ENCODE assay signal across 1 cellular context in the genomic region with DNA sequence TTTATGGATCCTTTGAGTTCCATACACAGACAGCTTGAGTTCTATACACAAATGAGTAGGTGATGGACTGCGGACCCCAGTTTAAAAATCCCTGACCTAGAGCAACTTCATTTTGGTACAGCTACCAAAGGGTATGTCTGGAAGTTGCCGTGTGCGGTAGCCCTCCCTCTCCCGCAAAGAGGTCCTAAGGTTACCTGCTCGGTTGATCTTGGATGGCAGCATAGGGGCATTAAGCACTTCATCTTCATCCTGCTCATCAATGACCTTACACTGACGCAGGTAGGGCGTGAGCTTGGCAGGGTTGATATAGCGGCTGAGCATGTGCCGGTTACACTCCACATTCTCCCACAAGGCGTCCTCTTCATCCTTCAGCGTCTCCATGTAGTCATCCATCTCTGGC.
TF ChIP-seq lines count a peak whose summit lies in the region.

No MANE protein-coding gene starts in this region.

TF ChIP-seq in GM23338, 12 proteins besides CTCF, POLR2A, EP300 and RAD21 (continued from another document):
- TF ChIP-seq, protein P1, sequence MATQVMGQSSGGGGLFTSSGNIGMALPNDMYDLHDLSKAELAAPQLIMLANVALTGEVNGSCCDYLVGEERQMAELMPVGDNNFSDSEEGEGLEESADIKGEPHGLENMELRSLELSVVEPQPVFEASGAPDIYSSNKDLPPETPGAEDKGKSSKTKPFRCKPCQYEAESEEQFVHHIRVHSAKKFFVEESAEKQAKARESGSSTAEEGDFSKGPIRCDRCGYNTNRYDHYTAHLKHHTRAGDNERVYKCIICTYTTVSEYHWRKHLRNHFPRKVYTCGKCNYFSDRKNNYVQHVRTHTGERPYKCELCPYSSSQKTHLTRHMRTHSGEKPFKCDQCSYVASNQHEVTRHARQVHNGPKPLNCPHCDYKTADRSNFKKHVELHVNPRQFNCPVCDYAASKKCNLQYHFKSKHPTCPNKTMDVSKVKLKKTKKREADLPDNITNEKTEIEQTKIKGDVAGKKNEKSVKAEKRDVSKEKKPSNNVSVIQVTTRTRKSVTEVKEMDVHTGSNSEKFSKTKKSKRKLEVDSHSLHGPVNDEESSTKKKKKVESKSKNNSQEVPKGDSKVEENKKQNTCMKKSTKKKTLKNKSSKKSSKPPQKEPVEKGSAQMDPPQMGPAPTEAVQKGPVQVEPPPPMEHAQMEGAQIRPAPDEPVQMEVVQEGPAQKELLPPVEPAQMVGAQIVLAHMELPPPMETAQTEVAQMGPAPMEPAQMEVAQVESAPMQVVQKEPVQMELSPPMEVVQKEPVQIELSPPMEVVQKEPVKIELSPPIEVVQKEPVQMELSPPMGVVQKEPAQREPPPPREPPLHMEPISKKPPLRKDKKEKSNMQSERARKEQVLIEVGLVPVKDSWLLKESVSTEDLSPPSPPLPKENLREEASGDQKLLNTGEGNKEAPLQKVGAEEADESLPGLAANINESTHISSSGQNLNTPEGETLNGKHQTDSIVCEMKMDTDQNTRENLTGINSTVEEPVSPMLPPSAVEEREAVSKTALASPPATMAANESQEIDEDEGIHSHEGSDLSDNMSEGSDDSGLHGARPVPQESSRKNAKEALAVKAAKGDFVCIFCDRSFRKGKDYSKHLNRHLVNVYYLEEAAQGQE (IDR thresholded peaks at IDR 0.05; ENCODE audit: unreplicated experiment), result no peak
- TF ChIP-seq EZH2 (IDR thresholded peaks at IDR 0.05; ENCODE audit: low read depth, unreplicated experiment) (no peak), CREB1 (CRISPR knock-in tag; IDR thresholded peaks at IDR 0.05; ENCODE audit: low read depth) (no peak), JUNB (IDR thresholded peaks at IDR 0.05; ENCODE audit: unreplicated experiment) (no peak), STAT1 (IDR thresholded peaks at IDR 0.05; ENCODE audit: unreplicated experiment) (no peak), ZNF331 (CRISPR knock-in tag; IDR thresholded peaks at IDR 0.05; ENCODE audit: low read depth) (no peak), NANOG (IDR thresholded peaks at IDR 0.05; ENCODE audit: borderline replicate concordance) (no peak), POLR2AphosphoS5 (IDR thresholded peaks at IDR 0.05; ENCODE audit: low read depth) (no peak)
- TF ChIP-seq, protein P2, sequence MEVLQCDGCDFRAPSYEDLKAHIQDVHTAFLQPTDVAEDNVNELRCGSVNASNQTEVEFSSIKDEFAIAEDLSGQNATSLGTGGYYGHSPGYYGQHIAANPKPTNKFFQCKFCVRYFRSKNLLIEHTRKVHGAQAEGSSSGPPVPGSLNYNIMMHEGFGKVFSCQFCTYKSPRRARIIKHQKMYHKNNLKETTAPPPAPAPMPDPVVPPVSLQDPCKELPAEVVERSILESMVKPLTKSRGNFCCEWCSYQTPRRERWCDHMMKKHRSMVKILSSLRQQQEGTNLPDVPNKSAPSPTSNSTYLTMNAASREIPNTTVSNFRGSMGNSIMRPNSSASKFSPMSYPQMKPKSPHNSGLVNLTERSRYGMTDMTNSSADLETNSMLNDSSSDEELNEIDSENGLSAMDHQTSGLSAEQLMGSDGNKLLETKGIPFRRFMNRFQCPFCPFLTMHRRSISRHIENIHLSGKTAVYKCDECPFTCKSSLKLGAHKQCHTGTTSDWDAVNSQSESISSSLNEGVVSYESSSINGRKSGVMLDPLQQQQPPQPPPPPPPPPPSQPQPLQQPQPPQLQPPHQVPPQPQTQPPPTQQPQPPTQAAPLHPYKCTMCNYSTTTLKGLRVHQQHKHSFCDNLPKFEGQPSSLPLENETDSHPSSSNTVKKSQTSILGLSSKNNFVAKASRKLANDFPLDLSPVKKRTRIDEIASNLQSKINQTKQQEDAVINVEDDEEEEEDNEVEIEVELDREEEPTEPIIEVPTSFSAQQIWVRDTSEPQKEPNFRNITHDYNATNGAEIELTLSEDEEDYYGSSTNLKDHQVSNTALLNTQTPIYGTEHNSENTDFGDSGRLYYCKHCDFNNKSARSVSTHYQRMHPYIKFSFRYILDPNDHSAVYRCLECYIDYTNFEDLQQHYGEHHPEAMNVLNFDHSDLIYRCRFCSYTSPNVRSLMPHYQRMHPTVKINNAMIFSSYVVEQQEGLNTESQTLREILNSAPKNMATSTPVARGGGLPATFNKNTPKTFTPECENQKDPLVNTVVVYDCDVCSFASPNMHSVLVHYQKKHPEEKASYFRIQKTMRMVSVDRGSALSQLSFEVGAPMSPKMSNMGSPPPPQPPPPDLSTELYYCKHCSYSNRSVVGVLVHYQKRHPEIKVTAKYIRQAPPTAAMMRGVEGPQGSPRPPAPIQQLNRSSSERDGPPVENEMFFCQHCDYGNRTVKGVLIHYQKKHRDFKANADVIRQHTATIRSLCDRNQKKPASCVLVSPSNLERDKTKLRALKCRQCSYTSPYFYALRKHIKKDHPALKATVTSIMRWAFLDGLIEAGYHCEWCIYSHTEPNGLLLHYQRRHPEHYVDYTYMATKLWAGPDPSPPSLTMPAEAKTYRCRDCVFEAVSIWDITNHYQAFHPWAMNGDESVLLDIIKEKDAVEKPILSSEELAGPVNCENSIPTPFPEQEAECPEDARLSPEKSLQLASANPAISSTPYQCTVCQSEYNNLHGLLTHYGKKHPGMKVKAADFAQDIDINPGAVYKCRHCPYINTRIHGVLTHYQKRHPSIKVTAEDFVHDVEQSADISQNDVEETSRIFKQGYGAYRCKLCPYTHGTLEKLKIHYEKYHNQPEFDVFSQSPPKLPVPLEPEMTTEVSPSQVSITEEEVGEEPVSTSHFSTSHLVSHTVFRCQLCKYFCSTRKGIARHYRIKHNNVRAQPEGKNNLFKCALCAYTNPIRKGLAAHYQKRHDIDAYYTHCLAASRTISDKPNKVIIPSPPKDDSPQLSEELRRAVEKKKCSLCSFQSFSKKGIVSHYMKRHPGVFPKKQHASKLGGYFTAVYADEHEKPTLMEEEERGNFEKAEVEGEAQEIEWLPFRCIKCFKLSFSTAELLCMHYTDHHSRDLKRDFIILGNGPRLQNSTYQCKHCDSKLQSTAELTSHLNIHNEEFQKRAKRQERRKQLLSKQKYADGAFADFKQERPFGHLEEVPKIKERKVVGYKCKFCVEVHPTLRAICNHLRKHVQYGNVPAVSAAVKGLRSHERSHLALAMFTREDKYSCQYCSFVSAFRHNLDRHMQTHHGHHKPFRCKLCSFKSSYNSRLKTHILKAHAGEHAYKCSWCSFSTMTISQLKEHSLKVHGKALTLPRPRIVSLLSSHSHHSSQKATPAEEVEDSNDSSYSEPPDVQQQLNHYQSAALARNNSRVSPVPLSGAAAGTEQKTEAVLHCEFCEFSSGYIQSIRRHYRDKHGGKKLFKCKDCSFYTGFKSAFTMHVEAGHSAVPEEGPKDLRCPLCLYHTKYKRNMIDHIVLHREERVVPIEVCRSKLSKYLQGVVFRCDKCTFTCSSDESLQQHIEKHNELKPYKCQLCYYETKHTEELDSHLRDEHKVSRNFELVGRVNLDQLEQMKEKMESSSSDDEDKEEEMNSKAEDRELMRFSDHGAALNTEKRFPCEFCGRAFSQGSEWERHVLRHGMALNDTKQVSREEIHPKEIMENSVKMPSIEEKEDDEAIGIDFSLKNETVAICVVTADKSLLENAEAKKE (CRISPR knock-in tag; IDR thresholded peaks at IDR 0.05), result no peak
- TF ChIP-seq, protein P3, sequence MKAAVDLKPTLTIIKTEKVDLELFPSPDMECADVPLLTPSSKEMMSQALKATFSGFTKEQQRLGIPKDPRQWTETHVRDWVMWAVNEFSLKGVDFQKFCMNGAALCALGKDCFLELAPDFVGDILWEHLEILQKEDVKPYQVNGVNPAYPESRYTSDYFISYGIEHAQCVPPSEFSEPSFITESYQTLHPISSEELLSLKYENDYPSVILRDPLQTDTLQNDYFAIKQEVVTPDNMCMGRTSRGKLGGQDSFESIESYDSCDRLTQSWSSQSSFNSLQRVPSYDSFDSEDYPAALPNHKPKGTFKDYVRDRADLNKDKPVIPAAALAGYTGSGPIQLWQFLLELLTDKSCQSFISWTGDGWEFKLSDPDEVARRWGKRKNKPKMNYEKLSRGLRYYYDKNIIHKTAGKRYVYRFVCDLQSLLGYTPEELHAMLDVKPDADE (IDR thresholded peaks at IDR 0.05), result no peak
